20 cellular contexts compared by ENCODE assay signal in genomic region chr3:156539802-156540201, GRCh38. TPM values are rescaled to one million over a fixed set of nuclear protein-coding genes. Genes with fewer than 3 reads are reported as not detected.
A peak's percentile ranks its signal among the peaks of the same experiment; 100 is the strongest.
DNase-seq lines count a peak whose midpoint lies in the region; ATAC-seq, FAIRE-seq and TF ChIP-seq lines count a peak whose summit lies in the region.
"Had no signal": no experiment of that assay in that cellular context is flagged by ENCODE, and none has a peak within 500 bp of the region (broad histone marks: within the 10 kb centered on the region; RNA-seq: fewer than 3 reads in every experiment).

No MANE protein-coding gene starts in this region.

- H4K8ac ChIP-seq in H1 (ENCODE audit: extremely low read depth, insufficient read depth, low read length), result no peak overlapping the region

- H3K4ac ChIP-seq in H1 (replicated peaks; ENCODE audit: insufficient read length, low read depth, low read length), result no peak overlapping the region

- H3K79me1 ChIP-seq in H1 (ENCODE audit: low read depth, low read length), result no peaks in the 10 kb centered on the region

- H2BK20ac ChIP-seq in H1 (ENCODE audit: low read length), result no peak overlapping the region

- H3K18ac ChIP-seq in H1 (ENCODE audit: extremely low read depth, low read length), result no peak overlapping the region

- no peak overlapping the region for H3K4me2 ChIP-seq in HepG2 (ENCODE audit: low read depth, low read length)
- no peak overlapping the region for H3K4me2 ChIP-seq in H1 (ENCODE audit: insufficient read depth in 1 of 2, low read depth in 2 of 2, low read length in 2 of 2)
- H3K4me2 ChIP-seq: BLaER1 had no signal

- intact Hi-C loops in HepG2 (cut with micrococcal nuclease; ENCODE audit: unreplicated experiment) (loop anchor here (2.0 to 5.0 kb wide), 2 partner anchors 389 to 547 kb away; no protein-coding TSS in a partner anchor), right lobe of liver (cut with DNase I) (no loop called here), sigmoid colon (cut with DNase I) (loop anchor here (2.0 to 5.0 kb wide), 5 partner anchors 67 to 597 kb away; no protein-coding TSS in a partner anchor)

- H3K9ac ChIP-seq in HepG2 (ENCODE audit: insufficient read depth, low read depth, low read length) (no peak overlapping the region), H1 (replicated peaks in 1 of 4; ENCODE audit: extremely low read depth in 1 of 4, low read depth in 3 of 4, low read length in 3 of 4) (no peak overlapping the region)
- H3K9ac ChIP-seq: BLaER1, GM23248 had no signal

- H3K23me2 ChIP-seq in H1 (ENCODE audit: low read depth, low read length), result no peaks in the 10 kb centered on the region

- no peak overlapping the region for H3K4me3 ChIP-seq in HepG2 (replicated peaks in 1 of 3; ENCODE audit: insufficient read depth in 1 of 3, low read depth in 2 of 3, low read length in 3 of 3)
- H3K4me3 ChIP-seq in right lobe of liver, result no peak overlapping the region
- H3K4me3 ChIP-seq in H1 (ENCODE audit: extremely low read depth in 1 of 4, insufficient read depth in 2 of 4, low read depth in 3 of 4, low read length in 4 of 4), result no peak overlapping the region
- no peak overlapping the region for H3K4me3 ChIP-seq in sigmoid colon
- H3K4me3 ChIP-seq: BLaER1, GM23248 had no signal

- no peak overlapping the region for H2AK5ac ChIP-seq in H1 (ENCODE audit: low read depth, low read length)

- H4K91ac ChIP-seq in H1 (replicated peaks; ENCODE audit: insufficient read length, low read length), result no peak overlapping the region

- no peaks in the 10 kb centered on the region for H3K9me3 ChIP-seq in HepG2 (ENCODE audit: low read length)
- no peaks in the 10 kb centered on the region for H3K9me3 ChIP-seq in right lobe of liver
- no peaks in the 10 kb centered on the region for H3K9me3 ChIP-seq in H1 (ENCODE audit: insufficient read depth in 2 of 2, low read depth in 1 of 2, low read length in 1 of 2)
- H3K9me3 ChIP-seq in sigmoid colon, result no peaks in the 10 kb centered on the region
- H3K9me3 ChIP-seq: BLaER1 had no signal

- peaks cover 10 to 43% of the 10 kb centered on the region in 2 experiments for H3K36me3 ChIP-seq in HepG2 (replicated peaks in 1 of 2; ENCODE audit: control insufficient read depth in 1 of 2, insufficient read depth in 2 of 2, low read length in 2 of 2)
- peaks cover 0 to 42% (median 14%) of the 10 kb centered on the region in 4 donors for H3K36me3 ChIP-seq in right lobe of liver
- H3K36me3 ChIP-seq in H1 (ENCODE audit: control insufficient read depth in 2 of 4, insufficient read depth in 4 of 4, low read length in 3 of 4), result peaks cover 8 to 45% (median 25%) of the 10 kb centered on the region in 4 experiments
- H3K36me3 ChIP-seq in sigmoid colon, result peaks cover 0 to 40% (median 3%) of the 10 kb centered on the region in 4 donors

- no peak overlapping the region for H2BK5ac ChIP-seq in H1 (ENCODE audit: low read depth, low read length)

- no peak overlapping the region for H3K27ac ChIP-seq in HepG2 (ENCODE audit: extremely low read length, insufficient read depth, low read length)
- no peak overlapping the region for H3K27ac ChIP-seq in right lobe of liver
- H3K27ac ChIP-seq in H1 (ENCODE audit: low read depth, low read length), result no peak overlapping the region
- peak overlapping the region in 3 of 4 donors; percentile 85 to 93 (median 85) for H3K27ac ChIP-seq in sigmoid colon
- H3K27ac ChIP-seq: BLaER1, GM23248 had no signal

- no peak overlapping the region for H2BK15ac ChIP-seq in H1 (ENCODE audit: low read length)

- TF ChIP-seq RAD21 in HepG2 (CRISPR knock-in tag; IDR thresholded peaks at IDR 0.05) (no peak), H1 (IDR thresholded peaks at IDR 0.05 in 1 of 2, conservative IDR thresholded peaks at IDR 0.05 in 1 of 2; ENCODE audit: low read depth in 2 of 2, low read length in 2 of 2) (no peak)

- TF ChIP-seq POLR2A in HepG2 (IDR thresholded peaks at IDR 0.05; ENCODE audit: insufficient read depth in 1 of 2, low read depth in 2 of 2, low read length in 2 of 2) (no peak), right lobe of liver (IDR thresholded peaks at IDR 0.05) (no peak), H1 (IDR thresholded peaks at IDR 0.05; ENCODE audit: control extremely low read depth in 1 of 2, low read depth in 2 of 2, low read length in 2 of 2) (no peak), sigmoid colon (IDR thresholded peaks at IDR 0.05) (no peak)

- no peak overlapping the region for H2BK12ac ChIP-seq in H1 (ENCODE audit: low read depth, low read length)

- POLR2A ChIA-PET in HepG2 (lab: Yijun Ruan, JAX), result interaction anchor here (1.1 kb wide), 1 partner anchor 549 kb away, joined by 3 read pairs; no protein-coding TSS in a partner anchor
- POLR2A ChIA-PET in H1 (lab: Charles Lee; ENCODE audit: partially characterized antibody), result no interaction called here

- H3K4me1 ChIP-seq in HepG2 (ENCODE audit: insufficient read depth, low read length), result peaks cover 59% of the 10 kb centered on the region
- peaks cover 0 to 7% (median 3%) of the 10 kb centered on the region in 4 donors for H3K4me1 ChIP-seq in right lobe of liver
- no peaks in the 10 kb centered on the region for H3K4me1 ChIP-seq in H1 (replicated peaks in 1 of 4; ENCODE audit: control insufficient read depth in 3 of 4, insufficient read depth in 4 of 4, low read length in 3 of 4)
- peaks cover 0 to 95% (median 58%) of the 10 kb centered on the region in 4 donors for H3K4me1 ChIP-seq in sigmoid colon
- H3K4me1 ChIP-seq: BLaER1 had no signal

- H3K23ac ChIP-seq in H1 (ENCODE audit: insufficient read length), result no peak overlapping the region

- FAIRE-seq in HepG2 (lab: Jason Lieb, UNC) (no peak), H1 (lab: Jason Lieb, UNC) (no peak)
- FAIRE-seq: GM12892, GM18507, HTR-8/SVneo had no signal

- H3K79me2 ChIP-seq in HepG2 (ENCODE audit: insufficient read depth, low read length) (no peaks in the 10 kb centered on the region), H1 (ENCODE audit: control insufficient read depth in 1 of 2, insufficient read depth in 2 of 2, low read length in 2 of 2) (0 out of 4 replicates have a peak, but pooled peaks cover 0 to 3% of the 10 kb centered on the region in 2 experiments)

- no peak for DNase-seq in HepG2 (ENCODE audit: low spot score)
- no peak for DNase-seq in right lobe of liver
- no peak for DNase-seq in H1 (ENCODE audit: low read depth in 1 of 2, low spot score in 2 of 2)
- DNase-seq in sigmoid colon, result no peak
- no peak for DNase-seq in H4 (ENCODE audit: low spot score)
- DNase-seq in ureter (ENCODE audit: low spot score), result no peak
- no peak for DNase-seq in AML-193 (lab: John Stamatoyannopoulos, UW)
- DNase-seq: 8988T; CD4-positive, alpha-beta memory T cell; DMS153; DMS79; GDM1; GM23248; H7; HFFc6 had no signal

- BruUV-seq in HepG2 (replicated peaks; lab: Mats Ljungman, UMichigan), result no TSS peak

- in situ Hi-C loops in HepG2 (cut with HindIII; ENCODE audit: extremely low pct_ligation_motif_present, low pct_unique_long_range_greater_than_20kb), result loop anchor here (10.0 kb wide), 1 partner anchor 595 kb away; no protein-coding TSS in a partner anchor

- 94% methylated on average over 1 of the region's 1 CpG for WGBS in HepG2 (ENCODE audit: low lambda C conversion rate)
- WGBS in right lobe of liver (ENCODE audit: insufficient coverage, low coverage, low lambda C conversion rate, missing lambda C conversion rate), result 92% methylated on average over 1 of the region's 1 CpG
- WGBS in H1 (ENCODE audit: extremely low coverage in 1 of 2, insufficient coverage in 1 of 2, insufficient read length in 1 of 2, insufficient replicate concordance in 2 of 2, low coverage in 1 of 2, low lambda C conversion rate in 2 of 2, missing lambda C conversion rate in 1 of 2), 2 experiments, result 100% methylated on average over 1 of the region's 1 CpG; no CpG with 5 or more reads in 1 of the 2 experiments
- WGBS in sigmoid colon, 2 donors, result 97 to 99% methylated on average over 1 of the region's 1 CpG

- CTCF ChIA-PET in HepG2 (lab: Yijun Ruan, JAX; ENCODE audit: low intra/inter-chr PET ratio, low total read pairs), result no interaction called here
- CTCF ChIA-PET in H1 (lab: Charles Lee; ENCODE audit: partially characterized antibody), result interaction anchor here (1.1 to 1.5 kb wide), 2 partner anchors 365 to 387 kb away, joined by 4 to 7 read pairs; no protein-coding TSS in a partner anchor

- TF ChIP-seq CTCF in HepG2 (CRISPR knock-in tag; IDR thresholded peaks at IDR 0.05) (no peak), right lobe of liver (IDR thresholded peaks at IDR 0.05) (no peak), H1 (IDR thresholded peaks at IDR 0.05; ENCODE audit: control extremely low read depth in 1 of 3, insufficient read depth in 1 of 3, low read depth in 1 of 3, low read length in 3 of 3) (no peak), sigmoid colon (IDR thresholded peaks at IDR 0.05) (no peak)

- H2BK120ac ChIP-seq in H1 (replicated peaks; ENCODE audit: low read depth, low read length), result no peak overlapping the region

- H3K27me3 ChIP-seq in HepG2 (ENCODE audit: control insufficient read depth in 1 of 2, insufficient read depth in 2 of 2, low read length in 2 of 2) (no peaks in the 10 kb centered on the region), right lobe of liver (no peaks in the 10 kb centered on the region), H1 (replicated peaks in 1 of 4; ENCODE audit: control insufficient read depth in 3 of 4, extremely low read depth in 1 of 4, insufficient read depth in 3 of 4, low read length in 3 of 4) (no peaks in the 10 kb centered on the region), sigmoid colon (no peaks in the 10 kb centered on the region)
- H3K27me3 ChIP-seq: BLaER1 had no signal

- ATAC-seq in HepG2, result no peak
- no peak for ATAC-seq in right lobe of liver
- ATAC-seq: HCT116 had no signal

- TF ChIP-seq EP300 in HepG2 (IDR thresholded peaks at IDR 0.05; ENCODE audit: low read depth in 2 of 2, low read length in 2 of 2) (no peak), HepG2 (CRISPR knock-in tag; IDR thresholded peaks at IDR 0.05; ENCODE audit: borderline replicate concordance) (no peak), H1 (IDR thresholded peaks at IDR 0.05; ENCODE audit: borderline replicate concordance in 1 of 2, low read depth in 2 of 2, low read length in 2 of 2) (no peak), sigmoid colon (IDR thresholded peaks at IDR 0.05) (no peak)

- no peak overlapping the region for H3K56ac ChIP-seq in H1 (replicated peaks; ENCODE audit: insufficient read length, low read depth, low read length)

- H2AFZ ChIP-seq in HepG2 (ENCODE audit: low read length) (no peak overlapping the region), H1 (ENCODE audit: low read length) (no peak overlapping the region)
- H2AFZ ChIP-seq: GM23248 had no signal

- no peak overlapping the region for H3K14ac ChIP-seq in H1 (ENCODE audit: insufficient read length)

- peaks cover 5% of the 10 kb centered on the region; the same call in 1 of the 2 replicates for H4K20me1 ChIP-seq in HepG2 (ENCODE audit: insufficient read depth, low read length)
- H4K20me1 ChIP-seq in H1 (replicated peaks in 1 of 2; ENCODE audit: control insufficient read depth in 1 of 2, insufficient read depth in 2 of 2, low read length in 2 of 2), result no peaks in the 10 kb centered on the region

- no peak overlapping the region for H4K5ac ChIP-seq in H1 (ENCODE audit: insufficient read length, low read depth, low read length)

RNA-seq across cellular contexts. Expression of gene SSR3, which starts 15.1 kb away (rescaled TPM):
- total RNA-seq in HepG2 (2016; rRNA removed; fragmentation: Illumina TruSeq; extraction: Trizol) (268 and 325 TPM in 2 replicates), right lobe of liver (100 to 1,000 TPM in 5 of 6 experiments, 10 to 100 TPM in 1; 73.6 to 168 (median 118) TPM), sigmoid colon (100 to 1,000 TPM in 1 of 4 donors, 10 to 100 TPM in 3; 78.1 to 113 (median 90.4) TPM), ureter (137 TPM)
- 126 and 142 TPM in 2 replicates for total RNA-seq in HepG2 (2016; cell fraction: cytosol; rRNA removed; fragmentation: Illumina TruSeq; extraction: Trizol; ENCODE audit: low read depth)
- total RNA-seq in HepG2 (2016; cell fraction: insoluble cytoplasmic fraction; rRNA removed; fragmentation: Illumina TruSeq; extraction: Trizol), result 268 and 325 TPM in 2 replicates
- 216 and 243 TPM in 2 replicates for total RNA-seq in HepG2 (2016; cell fraction: membrane; rRNA removed; fragmentation: Illumina TruSeq; extraction: Trizol)
- 248 and 272 TPM in 2 replicates for total RNA-seq in HepG2 (2016; cell fraction: nucleus; rRNA removed; fragmentation: Illumina TruSeq; extraction: Trizol)
- polyA plus RNA-seq in HepG2 (2011; rRNA removed) (202 and 229 TPM in 2 replicates), H1 (2011; rRNA removed) (59.5 and 92.7 TPM in 2 replicates), sigmoid colon (100 to 1,000 TPM in 1 of 3 donors, 10 to 100 TPM in 2; 59.2 to 102 (median 61.9) TPM)
- 132 and 137 TPM in 2 replicates for polyA plus RNA-seq in HepG2 (2011; cell fraction: cytosol; rRNA removed)
- 32.0 and 34.3 TPM in 2 replicates for polyA plus RNA-seq in HepG2 (2011; cell fraction: nucleus; rRNA removed)
- polyA plus RNA-seq in HepG2 (2012), result 207 and 230 TPM in 2 replicates
- 127 and 140 TPM in 2 replicates for polyA plus RNA-seq in HepG2 (2016; cell fraction: cytosol; fragmentation: Illumina TruSeq; extraction: Trizol; ENCODE audit: low read depth)
- 171 and 180 TPM in 2 replicates for polyA plus RNA-seq in HepG2 (2016; cell fraction: insoluble cytoplasmic fraction; fragmentation: Illumina TruSeq; extraction: Trizol; ENCODE audit: low read depth)
- polyA plus RNA-seq in HepG2 (2016; cell fraction: membrane; fragmentation: Illumina TruSeq; extraction: Trizol; ENCODE audit: low read depth), result 172 and 176 TPM in 2 replicates
- 261 and 267 TPM in 2 replicates for polyA plus RNA-seq in HepG2 (2016; cell fraction: nucleus; fragmentation: Illumina TruSeq; extraction: Trizol; ENCODE audit: insufficient read depth, low read depth)
- 489 and 620 TPM in 2 replicates for polyA minus RNA-seq in HepG2 (2011; rRNA and poly(A)+ RNA removed; ENCODE audit: low replicate concordance)
- polyA minus RNA-seq in HepG2 (2011; cell fraction: cytosol; rRNA and poly(A)+ RNA removed), result 126 and 129 TPM in 2 replicates
- polyA minus RNA-seq in HepG2 (2011; cell fraction: nucleus; rRNA and poly(A)+ RNA removed), result 155 and 165 TPM in 2 replicates
- 192 and 208 TPM in 2 replicates for total RNA-seq in H1 (2021; fragmentation: NEBNext Ultra II Directional; extraction: Animal tissue kit (Norgen Biotek cat#: 25700))
- 99.6 TPM for polyA plus RNA-seq in H1 (2011; cell fraction: cytosol; rRNA removed)
- polyA plus RNA-seq in H1 (2011; cell fraction: nucleus; rRNA removed), result 57.0 TPM
- polyA plus RNA-seq in H1 (2012, experiment 1 of 2), result 148 to 207 TPM (median 175 TPM) in 4 replicates
- 41.6 TPM for polyA plus RNA-seq in H1 (2012, experiment 2 of 2)
- 170 TPM for polyA plus RNA-seq in H1 (2013, experiment 1 of 2)
- polyA plus RNA-seq in H1 (2013, experiment 2 of 2), result 242 TPM
- polyA minus RNA-seq in H1 (2011; rRNA and poly(A)+ RNA removed), result 341 and 408 TPM in 2 replicates
- 82.1 TPM for polyA minus RNA-seq in H1 (2011; cell fraction: cytosol; rRNA and poly(A)+ RNA removed)
- polyA minus RNA-seq in H1 (2011; cell fraction: nucleus; rRNA and poly(A)+ RNA removed), result 136 TPM
- total RNA-seq in H4 (2014; rRNA removed; shearing (Covaris generic)), result 185 and 215 TPM in 2 replicates

Comparison
In these comparisons a context has a peak if more than half of its experiments do, and no peak if none do; other contexts are left out.
1. intact Hi-C loops: an anchor here in HepG2 (2.0 to 5.0 kb wide) and sigmoid colon (2.0 to 5.0 kb wide); none called in right lobe of liver.
2. H3K27ac ChIP-seq: peak in sigmoid colon (3 of 4); none in HepG2 (single experiment), right lobe of liver (0 of 3) and H1 (single experiment).
3. Of the 41 proteins assayed by ChIP-seq in both HepG2 and H1: peak only in HepG2: none; only in H1: POLR2AphosphoS5; in both: none; in neither: 39; mixed calls (peak in some experiments, not most) for 1.